Comparison of ENCODE assay signal across 25 cellular contexts in the genomic region with DNA sequence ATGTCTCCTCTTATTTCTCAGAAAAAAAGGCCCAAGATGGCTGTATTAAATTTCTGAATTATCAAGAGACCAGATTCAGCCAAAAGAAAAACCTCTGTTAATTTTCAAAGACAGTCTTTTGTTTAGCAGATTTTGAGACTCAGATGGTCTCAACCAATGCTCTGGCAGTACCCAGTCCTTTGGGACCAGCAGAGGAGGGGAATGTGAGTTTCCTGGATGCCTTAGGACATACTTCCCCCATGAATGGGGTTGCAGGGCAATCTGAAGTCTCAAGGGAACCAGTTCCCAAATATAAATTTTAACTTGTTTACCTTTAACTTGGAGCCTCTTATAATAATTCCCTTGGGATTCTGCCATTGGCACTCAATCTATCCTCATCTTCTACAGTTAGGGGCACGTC.
DNase-seq lines count a peak whose midpoint lies in the region; ATAC-seq and TF ChIP-seq lines count a peak whose summit lies in the region.
"Had no signal": no experiment of that assay in that cellular context is flagged by ENCODE, and none has a peak within 500 bp of the region (broad histone marks: within the 10 kb centered on the region; RNA-seq: fewer than 3 reads in every experiment).

No MANE protein-coding gene starts in this region.

- H2BK120ac ChIP-seq in neuronal stem cell (ENCODE audit: low read depth, low read length): no peak overlapping the region

- H4K8ac ChIP-seq in neuronal stem cell (ENCODE audit: low read depth, low read length): no peak overlapping the region

- no peak overlapping the region for H3K4me3 ChIP-seq in neuronal stem cell (ENCODE audit: low read length in 2 of 2)
- H3K4me3 ChIP-seq: K562 had no signal

- H2BK5ac ChIP-seq in neuronal stem cell (ENCODE audit: low read length): no peak overlapping the region

- H3K27ac ChIP-seq in neuronal stem cell (replicated peaks; ENCODE audit: low read length): no peak overlapping the region

- intact Hi-C loops in activated CD4-positive, alpha-beta memory T cell treated with anti-CD3 and anti-CD28 coated beads for 36 hours (cut with micrococcal nuclease): no loop called here

- H3K14ac ChIP-seq in neuronal stem cell (ENCODE audit: low read length): no peak overlapping the region

- no peak overlapping the region for H2AFZ ChIP-seq in neuronal stem cell (ENCODE audit: low read length)

- H3K4me3 Mint-ChIP-seq in chondrocyte (ENCODE audit: unreplicated experiment) (no peak overlapping the region), nephron progenitor cell (no peak overlapping the region)
- no peak overlapping the region for H3K4me3 Mint-ChIP-seq in activated CD4-positive, alpha-beta memory T cell treated with anti-CD3 and anti-CD28 coated beads for 36 hours
- H3K4me3 Mint-ChIP-seq: CD4-positive, alpha-beta memory T cell had no signal

- peaks cover 10 to 44% of the 10 kb centered on the region in 2 donors for H3K4me1 ChIP-seq in neuronal stem cell (ENCODE audit: control insufficient read depth in 2 of 2, insufficient read depth in 1 of 2, low read depth in 1 of 2, low read length in 2 of 2)

- H3K9ac ChIP-seq in neuronal stem cell (ENCODE audit: low read depth, low read length, poor library complexity): no peak overlapping the region
- H3K9ac ChIP-seq: SK-N-SH had no signal

- POLR2A ChIA-PET in activated CD4-positive, alpha-beta memory T cell treated with anti-CD3 and anti-CD28 coated beads for 36 hours (lab: Charles Lee): no interaction called here

- no peaks in the 10 kb centered on the region for H3K27me3 Mint-ChIP-seq in chondrocyte (ENCODE audit: low read depth)
- H3K27me3 Mint-ChIP-seq in nephron progenitor cell (ENCODE audit: low read depth, poor library complexity): peaks cover 6% of the 10 kb centered on the region
- no peaks in the 10 kb centered on the region for H3K27me3 Mint-ChIP-seq in activated CD4-positive, alpha-beta memory T cell treated with anti-CD3 and anti-CD28 coated beads for 36 hours

- no peak overlapping the region for H2AK5ac ChIP-seq in neuronal stem cell (ENCODE audit: low read depth, low read length)

- H3K4me1 Mint-ChIP-seq in chondrocyte (ENCODE audit: low read depth) (peaks cover 44% of the 10 kb centered on the region), nephron progenitor cell (peaks cover 59% of the 10 kb centered on the region)
- no peaks in the 10 kb centered on the region for H3K4me1 Mint-ChIP-seq in activated CD4-positive, alpha-beta memory T cell treated with anti-CD3 and anti-CD28 coated beads for 36 hours (ENCODE audit: low read depth)
- H3K4me1 Mint-ChIP-seq: CD4-positive, alpha-beta memory T cell had no signal

- peak; percentile 7 for DNase-seq in NCI-H2171 treated with DMSO at 0.1 percent for 48 hours (lab: John Stamatoyannopoulos, UW)
- no peak for DNase-seq in NCI-H2171 (lab: John Stamatoyannopoulos, UW)
- no peak for DNase-seq in chondrocyte (ENCODE audit: low spot score)
- DNase-seq in nephron progenitor cell: no peak
- DNase-seq in activated CD4-positive, alpha-beta memory T cell treated with anti-CD3 and anti-CD28 coated beads for 36 hours: no peak
- no peak for DNase-seq in neuronal stem cell (ENCODE audit: low spot score)
- DNase-seq in glomerular visceral epithelial cell (ENCODE audit: extremely low spot score): no peak
- DNase-seq: 8988T; ACHN; C1 segment of cervical spinal cord; CD4-positive, alpha-beta memory T cell; COR-L47; DMS53; Kasumi-1; NCI-H1092 treated with DMSO at 0.1 percent for 48 hours; NCI-H1436; NCI-H187; NCI-H2081 treated with DMSO at 0.1 percent for 48 hours; NCI-H2227 treated with DMSO at 0.1 percent for 48 hours; NCI-H510A treated with DMSO at 0.1 percent for 48 hours; NCI-H748 treated with DMSO at 0.1 percent for 48 hours; SK-N-SH had no signal

- H3K36me3 Mint-ChIP-seq in chondrocyte (ENCODE audit: low read depth) (no peaks in the 10 kb centered on the region), nephron progenitor cell (ENCODE audit: low read depth) (no peaks in the 10 kb centered on the region)
- no peaks in the 10 kb centered on the region for H3K36me3 Mint-ChIP-seq in activated CD4-positive, alpha-beta memory T cell treated with anti-CD3 and anti-CD28 coated beads for 36 hours
- H3K36me3 Mint-ChIP-seq: CD4-positive, alpha-beta memory T cell had no signal

- H3K36me3 ChIP-seq in neuronal stem cell (replicated peaks in 1 of 2; ENCODE audit: control insufficient read depth in 2 of 2, insufficient read depth in 2 of 2, low read length in 2 of 2): no peaks in the 10 kb centered on the region

- no peak overlapping the region for H3K4me2 ChIP-seq in neuronal stem cell (ENCODE audit: insufficient read depth, low read length, poor library complexity, severe bottlenecking)
- H3K4me2 ChIP-seq: SK-N-SH had no signal

- TF ChIP-seq CTCF in chondrocyte (IDR thresholded peaks at IDR 0.05) (no peak), nephron progenitor cell (IDR thresholded peaks at IDR 0.05) (no peak)

- H3K27me3 ChIP-seq in neuronal stem cell (ENCODE audit: control insufficient read depth in 3 of 3, insufficient read depth in 3 of 3, low read depth in 1 of 3, low read length in 3 of 3): no peaks in the 10 kb centered on the region

- no peaks in the 10 kb centered on the region for H3K9me3 Mint-ChIP-seq in chondrocyte (ENCODE audit: low read depth)
- no peaks in the 10 kb centered on the region for H3K9me3 Mint-ChIP-seq in nephron progenitor cell
- H3K9me3 Mint-ChIP-seq in activated CD4-positive, alpha-beta memory T cell treated with anti-CD3 and anti-CD28 coated beads for 36 hours: no peaks in the 10 kb centered on the region

- H4K91ac ChIP-seq in neuronal stem cell (ENCODE audit: low read depth, low read length, poor library complexity): no peak overlapping the region

- H2BK15ac ChIP-seq in neuronal stem cell (ENCODE audit: low read length): no peak overlapping the region

- no CpG with 5 or more reads among the region's 1 CpG for WGBS in neuronal stem cell (ENCODE audit: extremely low coverage in 2 of 2, insufficient read length in 2 of 2, insufficient replicate concordance in 1 of 2), 2 donors

- ATAC-seq in HG02623 (IDR thresholded peaks at IDR 0.05; ENCODE audit: unreplicated experiment): no peak
- ATAC-seq: HepG2, K562 had no signal

- CTCF ChIA-PET in activated CD4-positive, alpha-beta memory T cell treated with anti-CD3 and anti-CD28 coated beads for 36 hours (lab: Charles Lee): no interaction called here

- H3K9me3 ChIP-seq in neuronal stem cell (replicated peaks in 1 of 2; ENCODE audit: control insufficient read depth in 2 of 2, insufficient read depth in 1 of 2, low read depth in 1 of 2, low read length in 2 of 2): no peaks in the 10 kb centered on the region
- H3K9me3 ChIP-seq: SK-N-SH had no signal

- H3K18ac ChIP-seq in neuronal stem cell (ENCODE audit: low read length): no peak overlapping the region

- H3K4ac ChIP-seq in neuronal stem cell (ENCODE audit: low read length): no peak overlapping the region

- no peaks in the 10 kb centered on the region for H3K79me1 ChIP-seq in neuronal stem cell (ENCODE audit: low read depth, low read length)

- no peak overlapping the region for H2BK12ac ChIP-seq in neuronal stem cell (ENCODE audit: low read length)

- H3K27ac Mint-ChIP-seq in chondrocyte (ENCODE audit: unreplicated experiment) (peak overlapping the region; percentile 8), nephron progenitor cell (peak overlapping the region; percentile 19)
- H3K27ac Mint-ChIP-seq in activated CD4-positive, alpha-beta memory T cell treated with anti-CD3 and anti-CD28 coated beads for 36 hours: no peak overlapping the region
- H3K27ac Mint-ChIP-seq: CD4-positive, alpha-beta memory T cell had no signal

- no peak overlapping the region for H3K23ac ChIP-seq in neuronal stem cell (ENCODE audit: low read depth, low read length, poor library complexity)
